In genomic region chr1:119040489-119040888, GRCh38 we compare ENCODE assay signal across 27 cellular contexts. TPM values are rescaled to one million over a fixed set of nuclear protein-coding genes. Genes with fewer than 3 reads are reported as not detected.
"Had no signal": no experiment of that assay in that cellular context is flagged by ENCODE, and none has a peak within 500 bp of the region (broad histone marks: within the 10 kb centered on the region; RNA-seq: fewer than 3 reads in every experiment).

No MANE protein-coding gene starts in this region.

- DNase-seq: activated CD4-positive, alpha-beta T cell treated with anti-CD3 and anti-CD28 coated beads for 4 hours; activated CD4-positive, alpha-beta T cell treated with anti-CD3 and anti-CD28 coated beads, Interleukin-2, amount 50 U/mL, for 4 hours; activated naive CD4-positive, alpha-beta T cell; activated T-cell treated with anti-CD3 and anti-CD28 coated beads for 4 hours; activated T-cell treated with anti-CD3 and anti-CD28 coated beads, Interleukin-2, amount 50 U/mL, for 72 hours; anterior cingulate cortex; cerebellar nuclear complex; effector CD8-positive, alpha-beta T cell; hypothalamus; immature natural killer cell; lower lobe of right lung; mesendoderm; stimulated activated CD4-positive, alpha-beta T cell treated with anti-CD3 and anti-CD28 coated beads, Interleukin-12 subunit alpha, Interleukin-12 subunit beta, amount 100 ng/mL, for 4 hours; stimulated activated CD4-positive, alpha-beta T cell treated with anti-CD3 and anti-CD28 coated beads, Interleukin-4, amount 100 ng/mL, for 1 hour; stimulated activated naive CD8-positive, alpha-beta T cell treated with anti-CD3 and anti-CD28 coated beads, Interleukin-15, Interleukin-2, amounts not matched to agents 100 U/mL and 50 U/mL, for 24 hours had no signal

- H3K4me3 ChIP-seq: cardiac muscle cell, colonic mucosa, heart left ventricle, lower lobe of right lung, right lobe of liver, skin epidermis, testis, transverse colon had no signal

RNA-seq across cellular contexts. Expression of gene TBX15, which starts 52.3 kb away (rescaled TPM):
- total RNA-seq: activated naive CD4-positive, alpha-beta T cell treated with anti-CD3 and anti-CD28 coated beads, Interleukin-2, amount 50 U/mL, for 72 hours; cardiac muscle cell; epithelial cell of proximal tubule; kidney epithelial cell; natural killer cell treated with Interleukin-12 subunit alpha and Interleukin-12 subunit beta and Interleukin-15 and Interleukin-18, amount 100 ng/mL, for 72 hours; T-helper 1 cell treated with Interleukin-12 subunit alpha and Interleukin-12 subunit beta and Interleukin-4 antibody, amounts not matched to agents 30 ng/mL and 1 ng/mL, for 36 hours had no signal
- polyA plus RNA-seq: cardiac muscle cell, immature natural killer cell had no signal
